In the genomic region with DNA sequence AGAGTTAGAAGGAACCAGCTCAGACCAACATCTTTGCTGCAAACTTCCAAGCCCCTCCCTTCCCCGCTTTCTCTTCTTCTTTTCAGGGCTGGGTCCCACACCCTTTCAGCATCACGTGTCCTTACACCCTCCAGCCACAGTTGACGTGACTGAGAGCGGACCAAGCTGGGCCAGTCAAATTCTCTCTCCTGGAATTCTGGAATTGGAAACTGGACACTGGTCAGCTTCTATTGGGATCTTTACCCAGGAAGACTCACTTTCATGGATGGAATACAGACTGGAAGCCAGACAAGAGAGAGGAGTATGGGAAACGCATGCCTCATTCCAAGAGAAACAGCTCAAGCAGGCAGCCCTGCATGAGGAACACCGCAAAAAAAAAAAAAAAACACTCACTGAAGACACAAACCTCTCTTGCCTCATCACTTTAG, we compare ENCODE assay signal across 14 cellular contexts. TPM values are rescaled to one million over a fixed set of nuclear protein-coding genes. Genes with fewer than 3 reads are reported as not detected.
A peak's percentile ranks its signal among the peaks of the same experiment; 100 is the strongest.
DNase-seq lines count a peak whose midpoint lies in the region; ATAC-seq and TF ChIP-seq lines count a peak whose summit lies in the region.
"Had no signal": no experiment of that assay in that cellular context is flagged by ENCODE, and none has a peak within 500 bp of the region (broad histone marks: within the 10 kb centered on the region; RNA-seq: fewer than 3 reads in every experiment).

No MANE protein-coding gene starts in this region.

- H3K9me3 Mint-ChIP-seq in GM23338: no peaks in the 10 kb centered on the region
- H3K9me3 Mint-ChIP-seq: activated naive CD8-positive, alpha-beta T cell treated with anti-CD3 and anti-CD28 coated beads, Interleukin-2, amount 10 ng/mL, durations not matched to agents 7 days and 5 days; CD4-positive, CD25-positive, alpha-beta regulatory T cell had no signal

- H3K4me3 Mint-ChIP-seq in GM23338: no peak overlapping the region
- H3K4me3 Mint-ChIP-seq: activated naive CD8-positive, alpha-beta T cell treated with anti-CD3 and anti-CD28 coated beads, Interleukin-2, amount 10 ng/mL, durations not matched to agents 7 days and 5 days; CD4-positive, CD25-positive, alpha-beta regulatory T cell had no signal

- peaks cover 2% of the 10 kb centered on the region for H3K27me3 Mint-ChIP-seq in GM23338 (ENCODE audit: insufficient read depth, low read depth, poor library complexity)

- H4K20me1 ChIP-seq in GM23338 (replicated peaks; ENCODE audit: insufficient read depth): no peaks in the 10 kb centered on the region
- H4K20me1 ChIP-seq in smooth muscle cell (ENCODE audit: low read depth): no peaks in the 10 kb centered on the region

- TF ChIP-seq CTCF in GM23338 (conservative IDR thresholded peaks at IDR 0.05; ENCODE audit: low read depth in 2 of 2) (no peak), smooth muscle cell (IDR thresholded peaks at IDR 0.05; ENCODE audit: borderline replicate concordance, insufficient read depth, poor library complexity, severe bottlenecking) (no peak)

- intact Hi-C loops in left ventricle myocardium superior (cut with micrococcal nuclease): no loop called here

- no peaks in the 10 kb centered on the region; the same call in 1 of the 2 replicates for H3K4me1 ChIP-seq in GM23338 (ENCODE audit: insufficient read depth)
- H3K4me1 ChIP-seq in SJCRH30: peaks cover 24% of the 10 kb centered on the region
- peaks cover 12% of the 10 kb centered on the region for H3K4me1 ChIP-seq in smooth muscle cell (ENCODE audit: low read depth)

- no peak overlapping the region for H3K27ac Mint-ChIP-seq in GM23338
- H3K27ac Mint-ChIP-seq: activated naive CD8-positive, alpha-beta T cell treated with anti-CD3 and anti-CD28 coated beads, Interleukin-2, amount 10 ng/mL, durations not matched to agents 7 days and 5 days; CD4-positive, CD25-positive, alpha-beta regulatory T cell had no signal

- H2AFZ ChIP-seq in GM23338 (peak overlapping the region; percentile 39), smooth muscle cell (ENCODE audit: low read depth) (peak overlapping the region; percentile 1)

- H3K4me3 ChIP-seq in GM23338 (no peak overlapping the region), SJCRH30 (peak overlapping the region; percentile 47), smooth muscle cell (no peak overlapping the region)

- no peaks in the 10 kb centered on the region for H3K36me3 Mint-ChIP-seq in GM23338 (ENCODE audit: low read depth)
- H3K36me3 Mint-ChIP-seq: activated naive CD8-positive, alpha-beta T cell treated with anti-CD3 and anti-CD28 coated beads, Interleukin-2, amount 10 ng/mL, durations not matched to agents 7 days and 5 days; CD4-positive, CD25-positive, alpha-beta regulatory T cell had no signal

- H3K9me3 ChIP-seq in SJCRH30 (replicated peaks) (no peaks in the 10 kb centered on the region), smooth muscle cell (replicated peaks; ENCODE audit: low read depth) (no peaks in the 10 kb centered on the region)

- H3F3A ChIP-seq in GM23338 (replicated peaks; ENCODE audit: low read depth) (0 out of 2 replicates have a peak, but pooled peaks cover 5% of the 10 kb centered on the region), smooth muscle cell (ENCODE audit: low read depth) (no peaks in the 10 kb centered on the region)

- H3K27me3 ChIP-seq in GM23338 (ENCODE audit: insufficient read depth) (no peaks in the 10 kb centered on the region), SJCRH30 (0 out of 2 replicates have a peak, but pooled peaks cover 3% of the 10 kb centered on the region), smooth muscle cell (ENCODE audit: low read depth) (no peaks in the 10 kb centered on the region)

- H3K4me2 ChIP-seq in GM23338 (no peak overlapping the region), smooth muscle cell (peak overlapping the region; percentile 70)

- no peak overlapping the region for H3K27ac ChIP-seq in GM23338 (ENCODE audit: low read depth)
- H3K27ac ChIP-seq in SJCRH30: peak overlapping the region; percentile 28
- no peak overlapping the region for H3K27ac ChIP-seq in smooth muscle cell (ENCODE audit: low read depth)

- H3K9me2 ChIP-seq in GM23338 (ENCODE audit: insufficient read depth): 0 out of 2 replicates have a peak, but pooled peaks cover 12% of the 10 kb centered on the region

- no peak overlapping the region for H3K9ac ChIP-seq in smooth muscle cell (ENCODE audit: low read depth)

- DNase-seq in GM23338 (ENCODE audit: low spot score) (no peak), SJCRH30 (peak; percentile 73 to 81), left ventricle myocardium superior (no peak), smooth muscle cell (lab: John Stamatoyannopoulos, UW; ENCODE audit: unreplicated experiment) (no peak)
- no peak for DNase-seq in stimulated activated CD4-positive, alpha-beta T cell treated with anti-CD3 and anti-CD28 coated beads, Interleukin-4, amount 100 ng/mL, for 1 hour
- DNase-seq: activated naive CD8-positive, alpha-beta T cell treated with anti-CD3 and anti-CD28 coated beads, Interleukin-2, amount 10 ng/mL, durations not matched to agents 7 days and 5 days; CD4-positive, CD25-positive, alpha-beta regulatory T cell; EL; GOT3; NCI-H2029 treated with DMSO at 0.1 percent for 48 hours; stimulated activated CD4-positive, alpha-beta T cell treated with anti-CD3 and anti-CD28 coated beads, Interleukin-1b, Interleukin-23, amount 100 ng/mL, for 48 hours had no signal

- H3K79me2 ChIP-seq in GM23338 (replicated peaks; ENCODE audit: insufficient read depth): no peaks in the 10 kb centered on the region
- no peaks in the 10 kb centered on the region for H3K79me2 ChIP-seq in smooth muscle cell (ENCODE audit: low read depth)

- WGBS in smooth muscle cell (ENCODE audit: low lambda C conversion rate): 58% methylated on average over 6 of the region's 6 CpGs

- ATAC-seq in GM23338: peak; percentile 53
- peak; percentile 82 for ATAC-seq in left ventricle myocardium superior
- no peak for ATAC-seq in HG03280 (IDR thresholded peaks at IDR 0.05; ENCODE audit: unreplicated experiment)
- no peak for ATAC-seq in SK-N-SH treated with all-trans-retinoic acid at 6 μM for 48 hours
- ATAC-seq: esophagus mucosa had no signal

- H3K36me3 ChIP-seq in GM23338 (ENCODE audit: insufficient read depth): no peaks in the 10 kb centered on the region
- no peaks in the 10 kb centered on the region for H3K36me3 ChIP-seq in SJCRH30
- no peaks in the 10 kb centered on the region for H3K36me3 ChIP-seq in smooth muscle cell (ENCODE audit: low read depth)

- H3K4me1 Mint-ChIP-seq in GM23338: no peaks in the 10 kb centered on the region; the same call in 1 of the 3 replicates
- H3K4me1 Mint-ChIP-seq: activated naive CD8-positive, alpha-beta T cell treated with anti-CD3 and anti-CD28 coated beads, Interleukin-2, amount 10 ng/mL, durations not matched to agents 7 days and 5 days; CD4-positive, CD25-positive, alpha-beta regulatory T cell had no signal

TF ChIP-seq in GM23338, 12 proteins besides CTCF, POLR2A, EP300 and RAD21 (continues in another document):
- TF ChIP-seq NANOG (IDR thresholded peaks at IDR 0.05; ENCODE audit: borderline replicate concordance) (no peak), ZNF114 (CRISPR knock-in tag; IDR thresholded peaks at IDR 0.05) (no peak), POLR2AphosphoS5 (IDR thresholded peaks at IDR 0.05; ENCODE audit: low read depth) (no peak), ZNF331 (CRISPR knock-in tag; IDR thresholded peaks at IDR 0.05; ENCODE audit: low read depth) (no peak), STAT1 (IDR thresholded peaks at IDR 0.05; ENCODE audit: unreplicated experiment) (no peak)
- TF ChIP-seq, protein P1, sequence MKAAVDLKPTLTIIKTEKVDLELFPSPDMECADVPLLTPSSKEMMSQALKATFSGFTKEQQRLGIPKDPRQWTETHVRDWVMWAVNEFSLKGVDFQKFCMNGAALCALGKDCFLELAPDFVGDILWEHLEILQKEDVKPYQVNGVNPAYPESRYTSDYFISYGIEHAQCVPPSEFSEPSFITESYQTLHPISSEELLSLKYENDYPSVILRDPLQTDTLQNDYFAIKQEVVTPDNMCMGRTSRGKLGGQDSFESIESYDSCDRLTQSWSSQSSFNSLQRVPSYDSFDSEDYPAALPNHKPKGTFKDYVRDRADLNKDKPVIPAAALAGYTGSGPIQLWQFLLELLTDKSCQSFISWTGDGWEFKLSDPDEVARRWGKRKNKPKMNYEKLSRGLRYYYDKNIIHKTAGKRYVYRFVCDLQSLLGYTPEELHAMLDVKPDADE (IDR thresholded peaks at IDR 0.05): no peak

TF ChIP-seq in SK-N-SH treated with all-trans-retinoic acid at 6 μM for 48 hours, 23 proteins besides CTCF, POLR2A, EP300 and RAD21 (continues in another document):
- TF ChIP-seq SNAI2 (CRISPR knock-in tag; IDR thresholded peaks at IDR 0.05) (no peak), CSDC2 (CRISPR knock-in tag; IDR thresholded peaks at IDR 0.05) (no peak), ZNF70 (CRISPR knock-in tag; IDR thresholded peaks at IDR 0.05) (no peak), RARB (CRISPR knock-in tag; IDR thresholded peaks at IDR 0.05) (no peak), ARNTL (CRISPR knock-in tag; IDR thresholded peaks at IDR 0.05; ENCODE audit: borderline replicate concordance, low read depth) (no peak), PPARA (CRISPR knock-in tag; IDR thresholded peaks at IDR 0.05; ENCODE audit: borderline replicate concordance) (no peak), BACH2 (CRISPR knock-in tag; IDR thresholded peaks at IDR 0.05; ENCODE audit: borderline replicate concordance) (no peak), ZNF8 (CRISPR knock-in tag; IDR thresholded peaks at IDR 0.05) (no peak), GLIS3 (CRISPR knock-in tag; IDR thresholded peaks at IDR 0.05) (no peak), ISL1 (CRISPR knock-in tag; IDR thresholded peaks at IDR 0.05) (no peak)
- TF ChIP-seq, protein P2, sequence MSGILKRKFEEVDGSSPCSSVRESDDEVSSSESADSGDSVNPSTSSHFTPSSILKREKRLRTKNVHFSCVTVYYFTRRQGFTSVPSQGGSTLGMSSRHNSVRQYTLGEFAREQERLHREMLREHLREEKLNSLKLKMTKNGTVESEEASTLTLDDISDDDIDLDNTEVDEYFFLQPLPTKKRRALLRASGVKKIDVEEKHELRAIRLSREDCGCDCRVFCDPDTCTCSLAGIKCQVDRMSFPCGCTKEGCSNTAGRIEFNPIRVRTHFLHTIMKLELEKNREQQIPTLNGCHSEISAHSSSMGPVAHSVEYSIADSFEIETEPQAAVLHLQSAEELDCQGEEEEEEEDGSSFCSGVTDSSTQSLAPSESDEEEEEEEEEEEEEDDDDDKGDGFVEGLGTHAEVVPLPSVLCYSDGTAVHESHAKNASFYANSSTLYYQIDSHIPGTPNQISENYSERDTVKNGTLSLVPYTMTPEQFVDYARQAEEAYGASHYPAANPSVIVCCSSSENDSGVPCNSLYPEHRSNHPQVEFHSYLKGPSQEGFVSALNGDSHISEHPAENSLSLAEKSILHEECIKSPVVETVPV (CRISPR knock-in tag; IDR thresholded peaks at IDR 0.05): no peak

RNA-seq across cellular contexts. Expression of gene TPM1, which starts 12.4 kb away (rescaled TPM):
- 412 and 449 TPM in 2 replicates for total RNA-seq in GM23338 (2014; rRNA removed; shearing (Covaris generic))
- polyA plus RNA-seq in GM23338 (2016; fragmentation: Nextera tagmentation; extraction: Ambion mirVana): 913 and 929 TPM in 2 replicates
- 57.5 and 58.2 TPM in 2 replicates for total RNA-seq in SJCRH30 (2014; rRNA removed; shearing (Covaris generic))
- total RNA-seq in left ventricle myocardium superior: 14,056 TPM
- 1,694 and 1,869 TPM in 2 replicates for total RNA-seq in smooth muscle cell
- 1,915 and 2,406 TPM in 2 replicates for polyA plus RNA-seq in smooth muscle cell

Comparison
In these comparisons a context has a peak if more than half of its experiments do, and no peak if none do; other contexts are left out.
1. ATAC-seq: peak in GM23338 (single experiment) and left ventricle myocardium superior (single experiment); none in HG03280 (single experiment) and SK-N-SH treated with all-trans-retinoic acid at 6 μM for 48 hours (single experiment).
2. DNase-seq: peak in SJCRH30 (2 of 2); none in GM23338 (single experiment), left ventricle myocardium superior (single experiment), smooth muscle cell (single experiment) and stimulated activated CD4-positive, alpha-beta T cell treated with anti-CD3 and anti-CD28 coated beads, Interleukin-4, amount 100 ng/mL, for 1 hour (single experiment).